In genomic region chr1:1892079-1892762, GRCh38 we compare ENCODE assay signal across 8 cellular contexts.
A peak's percentile ranks its signal among the peaks of the same experiment; 100 is the strongest.
DNase-seq lines count a peak whose midpoint lies in the region; ATAC-seq, FAIRE-seq and TF ChIP-seq lines count a peak whose summit lies in the region.

No MANE protein-coding gene starts in this region.

- peak overlapping the region; percentile 79 for H3K9ac ChIP-seq in mucosa of stomach (ENCODE audit: low read length)

- no peaks in the 10 kb centered on the region for H3K9me3 ChIP-seq in KOPT-K1 (ENCODE audit: insufficient read depth, low read length, poor library complexity, severe bottlenecking)
- no peaks in the 10 kb centered on the region for H3K9me3 ChIP-seq in mucosa of stomach (ENCODE audit: control insufficient read depth, low read length)

- H3K27ac ChIP-seq in ACC112 (ENCODE audit: low read depth, low read length), result no peak overlapping the region
- H3K27ac ChIP-seq in KOPT-K1 (ENCODE audit: low read depth, low read length, poor library complexity, severe bottlenecking), result peak overlapping the region; percentile 83
- H3K27ac ChIP-seq in caudate nucleus (ENCODE audit: low read depth, low read length), result peak overlapping the region; percentile 90

- H3K36me3 ChIP-seq in ACC112 (ENCODE audit: insufficient read depth, low read length) (no peaks in the 10 kb centered on the region), KOPT-K1 (ENCODE audit: insufficient read depth, low read length) (no peaks in the 10 kb centered on the region), mucosa of stomach (ENCODE audit: control insufficient read depth, insufficient read depth, low read length) (no peaks in the 10 kb centered on the region)

- DNase-seq in caudate nucleus (lab: John Stamatoyannopoulos, UW) (peak in 22 of 61 donors; percentile 17 to 58 (median 40)), NCI-H1092 treated with DMSO at 0.1 percent for 48 hours (lab: John Stamatoyannopoulos, UW) (no peak), H54 (ENCODE audit: insufficient read length, low spot score) (no peak), amniotic stem cell (lab: John Stamatoyannopoulos, UW) (no peak)

- FAIRE-seq in H54 (lab: Jason Lieb, UNC), result no peak

- H3K27me3 ChIP-seq in ACC112 (ENCODE audit: insufficient read depth, low read length) (no peaks in the 10 kb centered on the region), mucosa of stomach (ENCODE audit: control insufficient read depth, insufficient read depth, low read length) (peaks cover 7% of the 10 kb centered on the region)

- TF ChIP-seq POLR2A in H54 (IDR thresholded peaks at IDR 0.05; ENCODE audit: low read depth, low read length), result no peak

- peak overlapping the region; percentile 98 for H3K4me3 ChIP-seq in ACC112 (ENCODE audit: low read depth, low read length)
- peak overlapping the region; percentile 1 for H3K4me3 ChIP-seq in mucosa of stomach (ENCODE audit: low read length)

- H3K4me1 ChIP-seq in ACC112 (ENCODE audit: control insufficient read depth, insufficient read depth, low read length, unreplicated experiment) (peaks cover 38% of the 10 kb centered on the region), mucosa of stomach (ENCODE audit: control insufficient read depth, insufficient read depth, low read length) (peaks cover 73% of the 10 kb centered on the region)

- peak overlapping the region; percentile 75 for H2AFZ ChIP-seq in ACC112 (ENCODE audit: low read length, unreplicated experiment)

- peaks cover 36% of the 10 kb centered on the region for H3K79me2 ChIP-seq in ACC112 (ENCODE audit: control insufficient read depth, insufficient read depth, low read length, unreplicated experiment)

- ATAC-seq in HG02623 (IDR thresholded peaks at IDR 0.05; ENCODE audit: unreplicated experiment), result no peak
